Comparison of ENCODE assay signal across 11 cellular contexts in genomic region chr19:37977992-37978391, GRCh38.
DNase-seq lines count a peak whose midpoint lies in the region; ATAC-seq and TF ChIP-seq lines count a peak whose summit lies in the region.
"Had no signal": no experiment of that assay in that cellular context is flagged by ENCODE, and none has a peak within 500 bp of the region (broad histone marks: within the 10 kb centered on the region; RNA-seq: fewer than 3 reads in every experiment).

No MANE protein-coding gene starts in this region.

- H3K27ac ChIP-seq in BLaER1 (peak overlapping the region; percentile 67), OCI-LY3 (ENCODE audit: low read length) (peak overlapping the region; percentile 67; the same call in 1 of the 2 replicates), neural progenitor cell (peak overlapping the region; percentile 94)
- H3K27ac ChIP-seq: C4-2B, ovary had no signal

- H3K36me3 Mint-ChIP-seq in neural progenitor cell: peaks cover 9% of the 10 kb centered on the region

- H3K36me3 ChIP-seq in BLaER1: peaks cover 7% of the 10 kb centered on the region; the same call in 1 of the 2 replicates
- peaks cover 5% of the 10 kb centered on the region for H3K36me3 ChIP-seq in OCI-LY3 (replicated peaks; ENCODE audit: low read depth, low read length)
- no peaks in the 10 kb centered on the region for H3K36me3 ChIP-seq in neural progenitor cell
- H3K36me3 ChIP-seq: ovary had no signal

- ATAC-seq in esophagus mucosa: peak; percentile 16
- no peak for ATAC-seq in HG03095 (IDR thresholded peaks at IDR 0.05; ENCODE audit: unreplicated experiment)
- no peak for ATAC-seq in HG03159 (IDR thresholded peaks at IDR 0.05; ENCODE audit: unreplicated experiment)

- H3K9me3 ChIP-seq in BLaER1: peaks cover 1% of the 10 kb centered on the region; the same call in 1 of the 2 replicates
- no peaks in the 10 kb centered on the region for H3K9me3 ChIP-seq in OCI-LY3 (ENCODE audit: insufficient read depth, low read length)
- no peaks in the 10 kb centered on the region for H3K9me3 ChIP-seq in neural progenitor cell (ENCODE audit: low read depth)
- H3K9me3 ChIP-seq: ovary had no signal

- peaks cover 6% of the 10 kb centered on the region for H3K9me3 Mint-ChIP-seq in neural progenitor cell

- H3K4me2 ChIP-seq in BLaER1 (peak overlapping the region; percentile 82), OCI-LY3 (ENCODE audit: low read length) (peak overlapping the region; percentile 17), neural progenitor cell (peak overlapping the region; percentile 52)

- no peak overlapping the region for H3K4me3 ChIP-seq in BLaER1
- H3K4me3 ChIP-seq in OCI-LY3 (ENCODE audit: low read length): no peak overlapping the region
- no peak overlapping the region for H3K4me3 ChIP-seq in neural progenitor cell
- H3K4me3 ChIP-seq: ovary had no signal

- no peak overlapping the region for H3K9ac ChIP-seq in BLaER1
- H3K9ac ChIP-seq in OCI-LY3 (ENCODE audit: low read length): no peak overlapping the region
- peak overlapping the region; percentile 7 for H3K9ac ChIP-seq in neural progenitor cell

- H2AFZ ChIP-seq in OCI-LY3 (ENCODE audit: low read depth, low read length) (no peak overlapping the region), neural progenitor cell (replicated peaks) (no peak overlapping the region)

- TF ChIP-seq CTCF in OCI-LY3 (IDR thresholded peaks at IDR 0.05; ENCODE audit: low read depth, low read length): no peak
- TF ChIP-seq CTCF in neural progenitor cell (IDR thresholded peaks at IDR 0.05): no peak

- no peaks in the 10 kb centered on the region for H3K27me3 Mint-ChIP-seq in neural progenitor cell (ENCODE audit: insufficient read depth, low read depth)

- H3K4me1 ChIP-seq in BLaER1 (peaks cover 83% of the 10 kb centered on the region), OCI-LY3 (ENCODE audit: low read length) (peaks cover 61% of the 10 kb centered on the region), neural progenitor cell (peaks cover 32% of the 10 kb centered on the region)

- no peaks in the 10 kb centered on the region for H4K20me1 ChIP-seq in BLaER1
- no peaks in the 10 kb centered on the region for H4K20me1 ChIP-seq in OCI-LY3 (ENCODE audit: insufficient read depth, low read length)
- no peaks in the 10 kb centered on the region for H4K20me1 ChIP-seq in neural progenitor cell (ENCODE audit: low read depth)

- H3F3A ChIP-seq in neural progenitor cell (ENCODE audit: low read depth): peaks cover 14% of the 10 kb centered on the region

- no peaks in the 10 kb centered on the region for H3K27me3 ChIP-seq in BLaER1
- H3K27me3 ChIP-seq in OCI-LY3 (ENCODE audit: low read depth, low read length): no peaks in the 10 kb centered on the region
- H3K27me3 ChIP-seq in neural progenitor cell: no peaks in the 10 kb centered on the region
- H3K27me3 ChIP-seq: ovary had no signal

- H3K4me3 Mint-ChIP-seq in neural progenitor cell: no peak overlapping the region

- peak overlapping the region; percentile 76 for H3K27ac Mint-ChIP-seq in neural progenitor cell

- H3K79me2 ChIP-seq in OCI-LY3 (ENCODE audit: low read length) (peaks cover 26% of the 10 kb centered on the region), neural progenitor cell (ENCODE audit: low read depth) (peaks cover 70% of the 10 kb centered on the region)

- H3K4me1 Mint-ChIP-seq in neural progenitor cell: peaks cover 23% of the 10 kb centered on the region

- peak; percentile 73 for DNase-seq in neural progenitor cell (ENCODE audit: low spot score)
- no peak for DNase-seq in COLO668 (lab: John Stamatoyannopoulos, UW; ENCODE audit: unreplicated experiment)
- DNase-seq in HPDE6-E6E7 (ENCODE audit: extremely low spot score): no peak
- DNase-seq: NCI-H187 treated with DMSO at 0.1 percent for 48 hours, ovary had no signal

Comparison
In these comparisons a context has a peak if more than half of its experiments do, and no peak if none do; other contexts are left out.
1. H3K4me2 ChIP-seq: peak in every context shown above with its lines; median percentile 82 in BLaER1; 52 in neural progenitor cell; 17 in OCI-LY3.